29 cellular contexts compared by ENCODE assay signal in genomic region chr2:56718413-56718812, GRCh38.
"Had no signal": no experiment of that assay in that cellular context is flagged by ENCODE, and none has a peak within 500 bp of the region (broad histone marks: within the 10 kb centered on the region; RNA-seq: fewer than 3 reads in every experiment).

No MANE protein-coding gene starts in this region.

- H3K9me3 ChIP-seq: MG63 had no signal

- H3K27me3 ChIP-seq: MG63 had no signal

- H3K36me3 ChIP-seq: MG63, SJCRH30 had no signal

- H3K4me1 ChIP-seq: SJCRH30 had no signal

- ATAC-seq: K562, Panc1, SK-N-SH treated with all-trans-retinoic acid at 6 μM for 48 hours had no signal

- H3K4me3 ChIP-seq: K562, MG63, PC-9, SJCRH30, SK-N-MC had no signal

- H3K27ac ChIP-seq: PC-9, RWPE1, SJCRH30, SK-N-MC had no signal

- DNase-seq: Kasumi-1, KG1, MG63, NCI-H1048, NCI-H1092 treated with DMSO at 0.1 percent for 48 hours, NCI-H1105 treated with DMSO at 0.1 percent for 48 hours, NCI-H1417 treated with DMSO at 0.1 percent for 48 hours, NCI-H1436 treated with DMSO at 0.1 percent for 48 hours, NCI-H1694 treated with DMSO at 0.1 percent for 48 hours, NCI-H187 treated with DMSO at 0.1 percent for 48 hours, NCI-H2029, NCI-H2081, NCI-H2171 treated with DMSO at 0.1 percent for 48 hours, NCI-H2227 treated with DMSO at 0.1 percent for 48 hours, NCI-H345, NCI-H446, NCI-H510A treated with DMSO at 0.1 percent for 48 hours, NCI-H524 treated with DMSO at 0.1 percent for 48 hours, NCI-H526 treated with DMSO at 0.1 percent for 48 hours, NCI-H774, PC-9, SHP77, SIG-M5, SJCRH30 had no signal
